In genomic region chr11:67584205-67584880, GRCh38 we compare ENCODE assay signal across 8 cellular contexts.
DNase-seq lines count a peak whose midpoint lies in the region; ATAC-seq and TF ChIP-seq lines count a peak whose summit lies in the region.

No MANE protein-coding gene starts in this region.

- peak overlapping the region; percentile 88 for H3K27ac Mint-ChIP-seq in activated T-cell treated with anti-CD3 and anti-CD28 coated beads, Interleukin-2, amount 50 U/mL, for 24 hours

- peaks cover 46% of the 10 kb centered on the region for H3K4me1 Mint-ChIP-seq in activated T-cell treated with anti-CD3 and anti-CD28 coated beads, Interleukin-2, amount 50 U/mL, for 24 hours (ENCODE audit: low read depth)

- H3K36me3 ChIP-seq in muscle layer of duodenum (ENCODE audit: control insufficient read depth in 1 of 2, insufficient read depth in 2 of 2, low read length in 2 of 2): peaks cover 6 to 30% of the 10 kb centered on the region in 2 donors
- H3K36me3 ChIP-seq in tibial artery: peaks cover 0 to 49% (median 30%) of the 10 kb centered on the region in 3 donors

- H3K9me3 ChIP-seq in muscle layer of duodenum (ENCODE audit: control insufficient read depth in 1 of 2, low read length in 2 of 2) (no peaks in the 10 kb centered on the region), tibial artery (no peaks in the 10 kb centered on the region)

- H3K4me3 Mint-ChIP-seq in activated T-cell treated with anti-CD3 and anti-CD28 coated beads, Interleukin-2, amount 50 U/mL, for 24 hours: peak overlapping the region; percentile 87

- H3K4me3 ChIP-seq in GM12864 (ENCODE audit: low read depth, low read length) (peak overlapping the region; percentile 81), muscle layer of duodenum (ENCODE audit: low read depth in 1 of 2, low read length in 2 of 2) (peak overlapping the region; percentile 73 to 74), tibial artery (peak overlapping the region; percentile 69 to 83)

- TF ChIP-seq CTCF in GM12864 (IDR thresholded peaks at IDR 0.05; ENCODE audit: low read depth, low read length, missing control alignments): no peak
- no peak for TF ChIP-seq CTCF in tibial artery (IDR thresholded peaks at IDR 0.05)

- intact Hi-C loops in tibial artery (cut with DNase I; ENCODE audit: low total_unique reads): no loop called here

- H3K36me3 Mint-ChIP-seq in activated T-cell treated with anti-CD3 and anti-CD28 coated beads, Interleukin-2, amount 50 U/mL, for 24 hours (ENCODE audit: low read depth): peaks cover 42% of the 10 kb centered on the region

- H3K4me1 ChIP-seq in muscle layer of duodenum (ENCODE audit: control insufficient read depth in 1 of 2, insufficient read depth in 2 of 2, low read length in 2 of 2): peaks cover 5 to 18% of the 10 kb centered on the region in 2 donors
- H3K4me1 ChIP-seq in tibial artery: peaks cover 0 to 27% (median 18%) of the 10 kb centered on the region in 4 donors

- H3K27ac ChIP-seq in muscle layer of duodenum (ENCODE audit: low read length): peak overlapping the region; percentile 91
- H3K27ac ChIP-seq in tibial artery: peak overlapping the region; percentile 95 to 99

- no peak for ATAC-seq in GM21619 (IDR thresholded peaks at IDR 0.05; ENCODE audit: unreplicated experiment)

- peaks cover 7% of the 10 kb centered on the region for H3K27me3 Mint-ChIP-seq in activated T-cell treated with anti-CD3 and anti-CD28 coated beads, Interleukin-2, amount 50 U/mL, for 24 hours

- peaks cover 10% of the 10 kb centered on the region for H3K9me3 Mint-ChIP-seq in activated T-cell treated with anti-CD3 and anti-CD28 coated beads, Interleukin-2, amount 50 U/mL, for 24 hours

- DNase-seq in GM12864 (ENCODE audit: low read depth) (no peak), NCI-H1417 (lab: John Stamatoyannopoulos, UW) (peak; percentile 22 to 85 (median 82)), fibroblast of gingiva (ENCODE audit: low read depth) (peak; percentile 67), tibial artery (peak; percentile 86 to 92)
- peak; percentile 69 for DNase-seq in activated T-cell treated with anti-CD3 and anti-CD28 coated beads, Interleukin-2, amount 50 U/mL, for 24 hours
- DNase-seq in effector CD4-positive, alpha-beta T cell: no peak

- H3K27me3 ChIP-seq in muscle layer of duodenum (ENCODE audit: low read depth, low read length): no peaks in the 10 kb centered on the region
- H3K27me3 ChIP-seq in tibial artery: no peaks in the 10 kb centered on the region

Comparison
In these comparisons a context has a peak if more than half of its experiments do, and no peak if none do; other contexts are left out.
1. DNase-seq: peak in NCI-H1417 (3 of 3), activated T-cell treated with anti-CD3 and anti-CD28 coated beads, Interleukin-2, amount 50 U/mL, for 24 hours (single experiment), fibroblast of gingiva (single experiment) and tibial artery (2 of 2); none in GM12864 (single experiment) and effector CD4-positive, alpha-beta T cell (single experiment).
2. Peak in every context shown above with its lines, with median percentiles within 50 percentile points of each other: H3K4me3 ChIP-seq.